ENCODE assay signal across 8 cellular contexts in the genomic region with DNA sequence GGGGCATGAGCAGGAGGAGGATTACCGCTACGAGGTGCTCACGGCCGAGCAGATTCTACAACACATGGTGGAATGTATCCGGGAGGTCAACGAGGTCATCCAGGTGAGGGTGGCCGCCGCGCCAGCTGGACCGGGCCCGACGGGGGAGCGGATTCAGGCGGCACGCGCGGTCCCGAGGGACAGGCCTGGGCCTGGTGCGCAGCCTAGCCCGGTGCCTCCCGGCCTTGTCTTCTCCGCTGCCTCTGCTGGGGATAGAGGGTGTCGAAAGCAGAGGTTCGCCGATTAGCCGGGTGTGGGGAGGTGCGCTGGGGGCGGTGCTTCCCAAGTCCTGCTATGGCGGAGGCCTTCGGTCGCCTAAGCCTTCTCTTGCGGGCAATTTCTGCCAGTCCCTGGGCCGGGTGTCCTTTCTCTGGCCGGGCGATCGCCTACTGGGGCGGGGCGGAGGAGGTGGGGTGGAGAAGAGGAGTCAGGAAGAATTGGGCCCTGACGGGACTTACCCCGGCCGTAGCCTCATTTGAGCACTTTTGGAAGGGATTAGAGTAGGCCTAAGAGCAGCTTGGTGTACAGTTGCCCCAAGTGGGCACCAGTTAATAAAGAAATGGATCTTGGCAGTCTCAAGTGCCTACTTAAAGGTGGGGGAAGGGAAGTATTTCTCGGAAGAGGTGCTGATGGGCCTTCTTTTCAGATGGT. TPM values are rescaled to one million over a fixed set of nuclear protein-coding genes. Genes with fewer than 3 reads are reported as not detected.
A peak's percentile ranks its signal among the peaks of the same experiment; 100 is the strongest.
DNase-seq lines count a peak whose midpoint lies in the region; ATAC-seq, FAIRE-seq and TF ChIP-seq lines count a peak whose summit lies in the region.

No MANE protein-coding gene starts in this region.

- no peak for TF ChIP-seq CTCF in A673 (conservative IDR thresholded peaks at IDR 0.05; ENCODE audit: low read depth, low read length)
- 0 out of 2 replicates have a peak, but pooled peaks have one; percentile 2 for TF ChIP-seq CTCF in HepG2 (CRISPR knock-in tag; IDR thresholded peaks at IDR 0.05)

- TF ChIP-seq EP300 in HepG2 (IDR thresholded peaks at IDR 0.05; ENCODE audit: low read depth in 2 of 2, low read length in 2 of 2) (no peak), HepG2 (CRISPR knock-in tag; IDR thresholded peaks at IDR 0.05; ENCODE audit: borderline replicate concordance) (no peak)

- in situ Hi-C loops in HepG2 (cut with HindIII; ENCODE audit: extremely low pct_ligation_motif_present, low pct_unique_long_range_greater_than_20kb) = no loop called here

- ATAC-seq in GM18868 (IDR thresholded peaks at IDR 0.05; ENCODE audit: unreplicated experiment) (peak; percentile 46), HG03108 (IDR thresholded peaks at IDR 0.05; ENCODE audit: unreplicated experiment) (peak; percentile 34), HepG2 (peak; percentile 76)

- H3K9me3 ChIP-seq in A673 (ENCODE audit: low read depth, low read length, poor library complexity, severe bottlenecking) (no peaks in the 10 kb centered on the region), HepG2 (ENCODE audit: low read length) (no peaks in the 10 kb centered on the region)

- POLR2A ChIA-PET in A673 (lab: Charles Lee; ENCODE audit: low non-redundant PET) = no interaction called here
- POLR2A ChIA-PET in HepG2 (lab: Yijun Ruan, JAX) = interaction anchor here (1.7 kb wide), 1 partner anchor 99 kb away, joined by 6 read pairs; the partner anchor contains the start of gene HEXA

- intact Hi-C loops in A673 (cut with micrococcal nuclease; ENCODE audit: unreplicated experiment) = loop anchor here (10.0 kb wide), 1 partner anchor 240 kb away; the partner anchor contains the start of gene PKM
- intact Hi-C loops in activated CD4-positive, alpha-beta T cell treated with anti-CD3 and anti-CD28 coated beads, Interleukin-2, amount 10 ng/mL, durations not matched to agents 24 days and 14 days (cut with micrococcal nuclease) = loop anchor here (1.0 to 10.0 kb wide), 8 partner anchors 99 to 1517 kb away; partner anchors contain the start of genes ADPGK, BBS4, CELF6 and HEXA
- intact Hi-C loops in HepG2 (cut with micrococcal nuclease; ENCODE audit: unreplicated experiment) = no loop called here

- H3K9ac ChIP-seq in HepG2 (ENCODE audit: insufficient read depth, low read depth, low read length) = peak overlapping the region; percentile 99

- peak; percentile 86 for DNase-seq in A673 (ENCODE audit: low spot score)
- peak; percentile 43 for DNase-seq in NCI-H460 (ENCODE audit: extremely low read depth, low read depth)
- DNase-seq in activated CD4-positive, alpha-beta T cell treated with anti-CD3 and anti-CD28 coated beads, Interleukin-2, amount 10 ng/mL, durations not matched to agents 24 days and 14 days = peak; percentile 94
- peak; percentile 53 for DNase-seq in dedifferentiated amniotic fluid mesenchymal stem cell (ENCODE audit: extremely low spot score)
- DNase-seq in HepG2 (ENCODE audit: low spot score) = peak; percentile 67
- DNase-seq in stimulated activated CD4-positive, alpha-beta T cell treated with anti-CD3 and anti-CD28 coated beads, Interleukin-4, amount 100 ng/mL, for 1 hour = peak; percentile 82

- peak overlapping the region; percentile 99 for H3K27ac Mint-ChIP-seq in activated CD4-positive, alpha-beta T cell treated with anti-CD3 and anti-CD28 coated beads, Interleukin-2, amount 10 ng/mL, durations not matched to agents 24 days and 14 days

- H3K9me3 Mint-ChIP-seq in activated CD4-positive, alpha-beta T cell treated with anti-CD3 and anti-CD28 coated beads, Interleukin-2, amount 10 ng/mL, durations not matched to agents 24 days and 14 days = no peaks in the 10 kb centered on the region

- H3K27me3 ChIP-seq in A673 (replicated peaks; ENCODE audit: insufficient read depth, low read depth, low read length, poor library complexity) = no peaks in the 10 kb centered on the region
- no peaks in the 10 kb centered on the region; a peak in 1 of 5 replicates for H3K27me3 ChIP-seq in HepG2 (ENCODE audit: control insufficient read depth in 1 of 2, insufficient read depth in 2 of 2, low read length in 2 of 2)

- H3K4me2 ChIP-seq in HepG2 (ENCODE audit: low read depth, low read length) = peak overlapping the region; percentile 69

- WGBS in HepG2 (ENCODE audit: low lambda C conversion rate) = 3% methylated on average over 8 of the region's 42 CpGs

- peaks cover 28% of the 10 kb centered on the region for H3K36me3 ChIP-seq in A673 (ENCODE audit: insufficient read depth, low read length, poor library complexity, severe bottlenecking)
- H3K36me3 ChIP-seq in HepG2 (replicated peaks in 1 of 2; ENCODE audit: control insufficient read depth in 1 of 2, insufficient read depth in 2 of 2, low read length in 2 of 2) = peaks cover 0 to 5% of the 10 kb centered on the region in 2 experiments; a peak in 3 of 5 replicates

- TF ChIP-seq POLR2A in HepG2 (IDR thresholded peaks at IDR 0.05; ENCODE audit: insufficient read depth in 1 of 2, low read depth in 2 of 2, low read length in 2 of 2) = peak; percentile 74 to 86

- H3K4me3 Mint-ChIP-seq in activated CD4-positive, alpha-beta T cell treated with anti-CD3 and anti-CD28 coated beads, Interleukin-2, amount 10 ng/mL, durations not matched to agents 24 days and 14 days = peak overlapping the region; percentile 91

- H2AFZ ChIP-seq in HepG2 (ENCODE audit: low read length) = no peak overlapping the region

- peaks cover 31% of the 10 kb centered on the region for H3K4me1 Mint-ChIP-seq in activated CD4-positive, alpha-beta T cell treated with anti-CD3 and anti-CD28 coated beads, Interleukin-2, amount 10 ng/mL, durations not matched to agents 24 days and 14 days

- no peak for FAIRE-seq in HepG2 (lab: Jason Lieb, UNC)

- CTCF ChIA-PET in A673 (lab: Charles Lee) = no interaction called here
- CTCF ChIA-PET in HepG2 (lab: Yijun Ruan, JAX; ENCODE audit: low intra/inter-chr PET ratio, low total read pairs) = no interaction called here

- H3K4me3 ChIP-seq in A673 (ENCODE audit: low read depth, low read length, poor library complexity, severe bottlenecking) (peak overlapping the region; percentile 96), HepG2 (replicated peaks in 1 of 3; ENCODE audit: insufficient read depth in 1 of 3, low read depth in 2 of 3, low read length in 3 of 3) (peak overlapping the region; percentile 84 to 91 (median 90))

- BruUV-seq in A673 (replicated peaks; lab: Mats Ljungman, UMichigan) (no TSS peak), HepG2 (replicated peaks; lab: Mats Ljungman, UMichigan) (no TSS peak)

- H4K20me1 ChIP-seq in HepG2 (ENCODE audit: insufficient read depth, low read length) = peaks cover 35% of the 10 kb centered on the region

- H3K36me3 Mint-ChIP-seq in activated CD4-positive, alpha-beta T cell treated with anti-CD3 and anti-CD28 coated beads, Interleukin-2, amount 10 ng/mL, durations not matched to agents 24 days and 14 days (ENCODE audit: low read depth) = peaks cover 32% of the 10 kb centered on the region

- H3K27me3 Mint-ChIP-seq in activated CD4-positive, alpha-beta T cell treated with anti-CD3 and anti-CD28 coated beads, Interleukin-2, amount 10 ng/mL, durations not matched to agents 24 days and 14 days = no peaks in the 10 kb centered on the region

- H3K27ac ChIP-seq in A673 (ENCODE audit: low read depth, low read length, poor library complexity, severe bottlenecking) (peak overlapping the region; percentile 99), HepG2 (ENCODE audit: extremely low read length, insufficient read depth, low read length) (peak overlapping the region; percentile 99)

- no peak; the same call in 1 of the 2 replicates for TF ChIP-seq RAD21 in HepG2 (CRISPR knock-in tag; IDR thresholded peaks at IDR 0.05)

- H3K4me1 ChIP-seq in A673 (ENCODE audit: insufficient read depth, low read length, poor library complexity, severe bottlenecking) = peaks cover 8% of the 10 kb centered on the region
- peaks cover 35% of the 10 kb centered on the region for H3K4me1 ChIP-seq in HepG2 (ENCODE audit: insufficient read depth, low read length)

- peaks cover 57% of the 10 kb centered on the region for H3K79me2 ChIP-seq in HepG2 (ENCODE audit: insufficient read depth, low read length)

TF ChIP-seq in HepG2, 621 proteins besides CTCF, POLR2A, EP300 and RAD21 (continues in another document):
- TF ChIP-seq FLYWCH1 (CRISPR knock-in tag; IDR thresholded peaks at IDR 0.05) (no peak), ZNF841 (CRISPR knock-in tag; IDR thresholded peaks at IDR 0.05; ENCODE audit: borderline replicate concordance) (no peak), ZNF788 (CRISPR knock-in tag; IDR thresholded peaks at IDR 0.05; ENCODE audit: borderline replicate concordance) (no peak)

RNA-seq across cellular contexts. Expression of gene ARIH1, which starts 0.9 kb away (rescaled TPM):
- total RNA-seq in A673 (2021) (181 and 187 TPM in 2 replicates), HepG2 (2016; rRNA removed; fragmentation: Illumina TruSeq; extraction: Trizol) (59.8 and 86.6 TPM in 2 replicates)
- total RNA-seq in NCI-H460 (2014; rRNA removed; shearing (Covaris generic)) = 54.8 and 61.2 TPM in 2 replicates
- polyA plus RNA-seq in NCI-H460 (2014; cell fraction: nucleus; rRNA removed) = 34.2 and 34.9 TPM in 2 replicates
- total RNA-seq in activated CD4-positive, alpha-beta T cell treated with anti-CD3 and anti-CD28 coated beads, Interleukin-2, amount 10 ng/mL, durations not matched to agents 24 days and 14 days = 140 and 141 TPM in 2 replicates
- total RNA-seq in HepG2 (2016; cell fraction: cytosol; rRNA removed; fragmentation: Illumina TruSeq; extraction: Trizol; ENCODE audit: low read depth) = 14.0 and 16.1 TPM in 2 replicates
- total RNA-seq in HepG2 (2016; cell fraction: insoluble cytoplasmic fraction; rRNA removed; fragmentation: Illumina TruSeq; extraction: Trizol) = 61.7 and 80.6 TPM in 2 replicates
- 28.0 and 28.9 TPM in 2 replicates for total RNA-seq in HepG2 (2016; cell fraction: membrane; rRNA removed; fragmentation: Illumina TruSeq; extraction: Trizol)
- total RNA-seq in HepG2 (2016; cell fraction: nucleus; rRNA removed; fragmentation: Illumina TruSeq; extraction: Trizol) = 56.2 and 63.4 TPM in 2 replicates
- polyA plus RNA-seq in HepG2 (2011; rRNA removed) = 38.8 TPM in 2 replicates
- 12.6 and 18.8 TPM in 2 replicates for polyA plus RNA-seq in HepG2 (2011; cell fraction: cytosol; rRNA removed)
- 31.9 and 33.5 TPM in 2 replicates for polyA plus RNA-seq in HepG2 (2011; cell fraction: nucleus; rRNA removed)
- 43.8 and 62.8 TPM in 2 replicates for polyA plus RNA-seq in HepG2 (2012)
- polyA plus RNA-seq in HepG2 (2016; cell fraction: cytosol; fragmentation: Illumina TruSeq; extraction: Trizol; ENCODE audit: low read depth) = 3.8 TPM in 2 replicates
- polyA plus RNA-seq in HepG2 (2016; cell fraction: insoluble cytoplasmic fraction; fragmentation: Illumina TruSeq; extraction: Trizol; ENCODE audit: low read depth) = 62.5 and 68.7 TPM in 2 replicates
- 11.2 and 12.2 TPM in 2 replicates for polyA plus RNA-seq in HepG2 (2016; cell fraction: membrane; fragmentation: Illumina TruSeq; extraction: Trizol; ENCODE audit: low read depth)
- polyA plus RNA-seq in HepG2 (2016; cell fraction: nucleus; fragmentation: Illumina TruSeq; extraction: Trizol; ENCODE audit: insufficient read depth, low read depth) = 72.1 and 79.2 TPM in 2 replicates
- 85.1 and 129 TPM in 2 replicates for polyA minus RNA-seq in HepG2 (2011; rRNA and poly(A)+ RNA removed; ENCODE audit: low replicate concordance)
- 56.6 and 72.9 TPM in 2 replicates for polyA minus RNA-seq in HepG2 (2011; cell fraction: cytosol; rRNA and poly(A)+ RNA removed)
- 81.6 and 98.1 TPM in 2 replicates for polyA minus RNA-seq in HepG2 (2011; cell fraction: nucleus; rRNA and poly(A)+ RNA removed)

Comparison
In these comparisons a context has a peak if more than half of its experiments do, and no peak if none do; other contexts are left out.
1. Peak in every context shown above with its lines: DNase-seq, ATAC-seq, H3K4me3 ChIP-seq and H3K27ac ChIP-seq.
2. DNase-seq: peak in every context shown above with its lines; median percentile 94 in activated CD4-positive, alpha-beta T cell treated with anti-CD3 and anti-CD28 coated beads, Interleukin-2, amount 10 ng/mL, durations not matched to agents 24 days and 14 days; 86 in A673; 82 in stimulated activated CD4-positive, alpha-beta T cell treated with anti-CD3 and anti-CD28 coated beads, Interleukin-4, amount 100 ng/mL, for 1 hour; 67 in HepG2; 53 in dedifferentiated amniotic fluid mesenchymal stem cell; 43 in NCI-H460.